24 cellular contexts compared by ENCODE assay signal in the genomic region with DNA sequence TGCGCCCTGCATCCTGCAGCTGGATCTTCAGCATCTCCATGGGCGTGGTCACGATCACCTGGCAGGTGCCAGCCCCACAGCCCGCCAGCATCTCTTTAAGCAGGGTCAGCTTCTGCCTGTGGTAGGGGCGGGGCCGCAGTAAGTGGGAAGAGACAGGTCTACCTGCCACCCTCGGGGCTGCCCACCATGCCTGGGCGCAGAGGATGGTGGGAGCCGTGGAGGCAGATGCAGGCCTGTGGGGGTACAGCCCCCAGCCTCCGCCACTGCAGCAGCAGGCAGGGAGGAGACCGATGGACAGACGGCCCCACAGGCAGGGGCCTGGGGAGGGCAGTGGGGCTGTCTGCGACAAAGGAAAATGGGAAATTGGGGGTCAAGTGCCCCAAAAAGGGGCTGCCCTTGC. TPM values are rescaled to one million over a fixed set of nuclear protein-coding genes. Genes with fewer than 3 reads are reported as not detected.
"Had no signal": no experiment of that assay in that cellular context is flagged by ENCODE, and none has a peak within 500 bp of the region (broad histone marks: within the 10 kb centered on the region; RNA-seq: fewer than 3 reads in every experiment).

No MANE protein-coding gene starts in this region.

- ATAC-seq: foreskin keratinocyte; natural killer cell treated with Interleukin-12 subunit alpha and Interleukin-12 subunit beta and Interleukin-15 and Interleukin-18, amount 100 ng/mL, for 72 hours; right lobe of liver had no signal

- H2AFZ ChIP-seq: neural progenitor cell had no signal

- H3K27me3 Mint-ChIP-seq: natural killer cell treated with Interleukin-12 subunit alpha and Interleukin-12 subunit beta and Interleukin-15 and Interleukin-18, amount 100 ng/mL, for 72 hours had no signal

- H3K4me3 Mint-ChIP-seq: endodermal cell; natural killer cell treated with Interleukin-12 subunit alpha and Interleukin-12 subunit beta and Interleukin-15 and Interleukin-18, amount 100 ng/mL, for 72 hours; neural progenitor cell had no signal

- H3K36me3 Mint-ChIP-seq: natural killer cell treated with Interleukin-12 subunit alpha and Interleukin-12 subunit beta and Interleukin-15 and Interleukin-18, amount 100 ng/mL, for 72 hours had no signal

- DNase-seq: effector CD4-positive, alpha-beta T cell; endodermal cell; erythroblast; foreskin keratinocyte; immature natural killer cell; left ventricle myocardium inferior; mesenchymal stem cell; midbrain; occipital lobe; stimulated activated CD4-positive, alpha-beta T cell treated with anti-CD3 and anti-CD28 coated beads, Interleukin-15, amount 100 ng/mL, for 24 hours; stimulated activated CD4-positive, alpha-beta T cell treated with anti-CD3 and anti-CD28 coated beads, Interleukin-2, amount 100 ng/mL, for 24 hours; stimulated activated CD4-positive, alpha-beta T cell treated with anti-CD3 and anti-CD28 coated beads, Interleukin-4, amount 100 ng/mL, for 4 hours; stimulated activated naive CD4-positive, alpha-beta T cell treated with Interleukin-2 at 50 U/mL for 16 hours; trophoblast cell had no signal

- H3K4me2 ChIP-seq: neural progenitor cell had no signal

- H3K27ac Mint-ChIP-seq: endodermal cell; immature natural killer cell; natural killer cell treated with Interleukin-12 subunit alpha and Interleukin-12 subunit beta and Interleukin-15 and Interleukin-18, amount 100 ng/mL, for 72 hours; neural progenitor cell had no signal

- FAIRE-seq: endothelial cell of umbilical vein, keratinocyte, pancreas had no signal

- H3K4me1 ChIP-seq: foreskin keratinocyte had no signal

- H3K9me3 ChIP-seq: left ventricle myocardium inferior, pancreas, prostate gland, right lobe of liver had no signal

- H3K9me3 Mint-ChIP-seq: endodermal cell; immature natural killer cell; natural killer cell treated with Interleukin-12 subunit alpha and Interleukin-12 subunit beta and Interleukin-15 and Interleukin-18, amount 100 ng/mL, for 72 hours; neural progenitor cell had no signal

- H3K36me3 ChIP-seq: neural progenitor cell, prostate gland had no signal

- H3K9ac ChIP-seq: neural progenitor cell had no signal

- H3K27ac ChIP-seq: coronary artery, foreskin keratinocyte, left ventricle myocardium inferior, neural progenitor cell, prostate gland, right lobe of liver had no signal

- H3K27me3 ChIP-seq: neural progenitor cell, pancreas, right lobe of liver had no signal

- H3K4me3 ChIP-seq: coronary artery, left ventricle myocardium inferior, lung, neural progenitor cell, prostate gland, right lobe of liver had no signal

RNA-seq across cellular contexts. Expression of a gene that starts 3.0 kb away (rescaled TPM):
- total RNA-seq: endodermal cell, foreskin keratinocyte, left ventricle myocardium inferior, right lobe of liver, urinary bladder had no signal
- polyA plus RNA-seq: immature natural killer cell, keratinocyte had no signal
